ENCODE assay signal across 28 cellular contexts in genomic region chr2:133776936-133777587, GRCh38.
"Had no signal": no experiment of that assay in that cellular context is flagged by ENCODE, and none has a peak within 500 bp of the region (broad histone marks: within the 10 kb centered on the region; RNA-seq: fewer than 3 reads in every experiment).

No MANE protein-coding gene starts in this region.

- H3K4me1 Mint-ChIP-seq: activated CD4-positive, alpha-beta T cell treated with anti-CD3 and anti-CD28 coated beads for 36 hours; activated CD4-positive, alpha-beta T cell treated with anti-CD3 and anti-CD28 coated beads, Interleukin-2, amount 10 ng/mL, durations not matched to agents 7 days and 5 days had no signal

- H3K4me3 Mint-ChIP-seq: activated CD4-positive, alpha-beta T cell treated with anti-CD3 and anti-CD28 coated beads for 36 hours; activated CD4-positive, alpha-beta T cell treated with anti-CD3 and anti-CD28 coated beads, Interleukin-2, amount 10 ng/mL, durations not matched to agents 7 days and 5 days; activated CD8-positive, alpha-beta T cell treated with anti-CD3 and anti-CD28 coated beads, Interleukin-2, amount 10 ng/mL, durations not matched to agents 7 days and 5 days; activated naive CD4-positive, alpha-beta T cell treated with anti-CD3 and anti-CD28 coated beads for 36 hours; activated T-cell treated with anti-CD3 and anti-CD28 coated beads, Interleukin-2, amount 50 U/mL, for 4 hours; activated T-helper 1 cell treated with anti-CD3 and anti-CD28 coated beads, Interleukin-12 subunit alpha, Interleukin-12 subunit beta, Interleukin-2, Interleukin-4 antibody, amounts not matched to agents 30 ng/mL and 10 ng/mL and 1 ng/mL, durations not matched to agents 14 hours and 24 hours and 36 hours; brain had no signal

- H3K4me3 ChIP-seq: adrenal gland, MG63, Peyer's patch had no signal

- H3K4me1 ChIP-seq: Peyer's patch had no signal

- H3K36me3 Mint-ChIP-seq: activated naive CD4-positive, alpha-beta T cell treated with anti-CD3 and anti-CD28 coated beads, Interleukin-2, amount 50 U/mL, for 72 hours; brain had no signal

- H3K9me3 ChIP-seq: adrenal gland, MG63, Peyer's patch had no signal

- H3K36me3 ChIP-seq: adrenal gland, MG63, Peyer's patch, WERI-Rb-1 had no signal

- H3K27me3 Mint-ChIP-seq: activated CD4-positive, alpha-beta T cell treated with anti-CD3 and anti-CD28 coated beads for 36 hours; brain had no signal

- H3K27ac ChIP-seq: adrenal gland, Peyer's patch, RWPE1, WERI-Rb-1 had no signal

- DNase-seq: activated CD4-positive, alpha-beta T cell treated with anti-CD3 and anti-CD28 coated beads for 36 hours; activated CD4-positive, alpha-beta T cell treated with anti-CD3 and anti-CD28 coated beads, Interleukin-2, amount 10 ng/mL, durations not matched to agents 7 days and 5 days; activated CD4-positive, alpha-beta T cell treated with anti-CD3 and anti-CD28 coated beads, Interleukin-2, amount 50 U/mL, for 48 hours; activated CD4-positive, CD25-positive, alpha-beta regulatory T cell; activated CD8-positive, alpha-beta T cell treated with anti-CD3 and anti-CD28 coated beads, Interleukin-2, amount 10 ng/mL, durations not matched to agents 7 days and 5 days; activated gamma-delta T cell treated with Interleukin-2 at 50 U/mL for 16 hours; activated naive CD4-positive, alpha-beta T cell treated with anti-CD3 and anti-CD28 coated beads for 36 hours; activated T-cell treated with anti-CD3 and anti-CD28 coated beads, Interleukin-2, amount 50 U/mL, for 4 hours; caudate nucleus; cerebellar nuclear complex; MG63; NCI-H1048; NCI-H1105 treated with DMSO at 0.1 percent for 48 hours; NCI-H1436; NCI-H1694; NCI-H1930; NCI-H2081 treated with DMSO at 0.1 percent for 48 hours; NCI-H226; NCI-H524 treated with DMSO at 0.1 percent for 48 hours; Peyer's patch; SIG-M5; WERI-Rb-1 had no signal

- H3K27me3 ChIP-seq: adrenal gland, MG63, Peyer's patch had no signal

- ATAC-seq: activated CD4-positive, alpha-beta T cell treated with anti-CD3 and anti-CD28 coated beads for 36 hours; activated CD8-positive, alpha-beta T cell treated with anti-CD3 and anti-CD28 coated beads, Interleukin-2, amount 10 ng/mL, durations not matched to agents 7 days and 5 days; activated naive CD4-positive, alpha-beta T cell treated with anti-CD3 and anti-CD28 coated beads, Interleukin-2, amount 50 U/mL, for 72 hours; activated T-cell treated with anti-CD3 and anti-CD28 coated beads, Interleukin-2, amount 50 U/mL, for 4 hours; Right ventricle myocardium inferior had no signal

- H3K9me3 Mint-ChIP-seq: activated CD4-positive, alpha-beta T cell treated with anti-CD3 and anti-CD28 coated beads, Interleukin-2, amount 10 ng/mL, durations not matched to agents 7 days and 5 days; activated naive CD4-positive, alpha-beta T cell treated with anti-CD3 and anti-CD28 coated beads for 36 hours; activated naive CD4-positive, alpha-beta T cell treated with anti-CD3 and anti-CD28 coated beads, Interleukin-2, amount 50 U/mL, for 72 hours; activated T-cell treated with anti-CD3 and anti-CD28 coated beads, Interleukin-2, amount 50 U/mL, for 4 hours; activated T-helper 1 cell treated with anti-CD3 and anti-CD28 coated beads, Interleukin-12 subunit alpha, Interleukin-12 subunit beta, Interleukin-2, Interleukin-4 antibody, amounts not matched to agents 30 ng/mL and 10 ng/mL and 1 ng/mL, durations not matched to agents 14 hours and 24 hours and 36 hours had no signal

- H3K27ac Mint-ChIP-seq: activated CD4-positive, alpha-beta T cell treated with anti-CD3 and anti-CD28 coated beads for 36 hours; activated CD4-positive, alpha-beta T cell treated with anti-CD3 and anti-CD28 coated beads, Interleukin-2, amount 10 ng/mL, durations not matched to agents 7 days and 5 days; activated CD8-positive, alpha-beta T cell treated with anti-CD3 and anti-CD28 coated beads, Interleukin-2, amount 10 ng/mL, durations not matched to agents 7 days and 5 days; activated naive CD4-positive, alpha-beta T cell treated with anti-CD3 and anti-CD28 coated beads for 36 hours; activated naive CD4-positive, alpha-beta T cell treated with anti-CD3 and anti-CD28 coated beads, Interleukin-2, amount 50 U/mL, for 72 hours; activated T-helper 1 cell treated with anti-CD3 and anti-CD28 coated beads, Interleukin-12 subunit alpha, Interleukin-12 subunit beta, Interleukin-2, Interleukin-4 antibody, amounts not matched to agents 30 ng/mL and 10 ng/mL and 1 ng/mL, durations not matched to agents 14 hours and 24 hours and 36 hours had no signal
